ENCODE assay signal across 8 cellular contexts in the genomic region with DNA sequence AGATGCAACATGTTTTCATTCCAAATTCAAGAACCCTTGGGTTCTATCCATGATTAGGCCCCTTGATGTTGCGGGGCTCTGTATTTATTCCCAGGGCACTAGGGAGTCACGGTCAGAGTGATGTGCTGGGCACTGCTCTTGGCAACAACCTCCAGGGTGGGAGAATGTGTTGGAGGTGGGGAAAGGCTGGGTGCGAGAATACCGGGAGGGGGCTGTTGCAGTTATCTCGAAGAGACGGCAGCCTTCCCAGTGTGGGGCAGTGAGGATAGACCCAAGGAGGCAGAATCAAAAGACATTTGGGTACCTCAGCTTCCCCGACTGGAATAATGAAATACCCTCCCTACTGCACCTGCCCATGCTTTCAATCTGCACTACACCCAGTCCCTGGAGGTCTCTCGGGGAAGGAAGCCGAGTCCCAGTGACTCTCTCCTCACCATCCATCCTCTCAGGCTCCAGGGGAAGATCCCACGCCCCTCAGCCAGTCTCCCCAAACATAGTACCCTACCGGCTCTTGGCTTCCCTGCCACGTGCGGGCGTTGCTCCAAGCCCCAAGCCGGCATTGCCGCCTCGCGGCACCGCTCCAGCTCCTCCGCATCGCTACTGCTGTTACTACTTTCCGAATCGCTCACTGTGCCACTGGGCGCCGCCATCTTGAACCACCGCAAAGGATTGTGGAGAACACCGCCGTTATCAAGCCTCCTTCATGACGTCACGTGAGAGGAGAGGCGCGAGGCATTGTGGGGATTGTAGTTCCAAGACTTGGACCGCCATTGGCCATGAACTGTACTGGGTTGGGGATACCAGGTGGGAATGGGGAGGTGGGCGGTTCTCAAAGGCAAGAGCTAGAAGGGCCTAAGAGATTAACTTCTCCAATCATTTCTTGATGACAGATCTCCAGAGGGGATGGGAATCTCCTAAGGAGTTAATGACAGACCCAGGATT. TPM values are rescaled to one million over a fixed set of nuclear protein-coding genes. Genes with fewer than 3 reads are reported as not detected.
DNase-seq lines count a peak whose midpoint lies in the region; ATAC-seq, FAIRE-seq and TF ChIP-seq lines count a peak whose summit lies in the region.

Gene C12orf43 (minus strand): TSS at position 663 of the 942 bp plus-strand sequence. CDS start 13 bp downstream, at position 650.

- no peaks in the 10 kb centered on the region for H3K36me3 ChIP-seq in cardiac muscle cell
- H3K36me3 ChIP-seq in trophoblast cell (ENCODE audit: control insufficient read depth in 1 of 2, insufficient read depth in 2 of 2, low read length in 2 of 2), result peaks cover 3 to 12% of the 10 kb centered on the region in 2 experiments
- H3K36me3 ChIP-seq in tibial nerve, result peaks cover 0 to 21% (median 0%) of the 10 kb centered on the region in 3 donors

- peak within 1 kb of the TSS; percentile 91 for H4K8ac ChIP-seq in trophoblast cell (ENCODE audit: low read depth, low read length)

- H3K27ac ChIP-seq in cardiac muscle cell (peak within 1 kb of the TSS; percentile 84), trophoblast cell (ENCODE audit: low read depth, low read length) (no peak within 1 kb of the TSS), tibial nerve (peak within 1 kb of the TSS; percentile 70 to 88 (median 78))

- H3K4ac ChIP-seq in trophoblast cell (ENCODE audit: low read depth, low read length), result peak within 1 kb of the TSS; percentile 52

- peaks cover 5% of the 10 kb centered on the region for H3K4me1 ChIP-seq in cardiac muscle cell (ENCODE audit: low read depth)
- H3K4me1 ChIP-seq in trophoblast cell (ENCODE audit: control insufficient read depth in 1 of 2, insufficient read depth in 2 of 2, low read length in 2 of 2), result no peaks in the 10 kb centered on the region
- H3K4me1 ChIP-seq in tibial nerve, result peaks cover 0 to 15% (median 5%) of the 10 kb centered on the region in 4 donors

- H3K9me3 Mint-ChIP-seq in activated naive CD8-positive, alpha-beta T cell treated with anti-CD3 and anti-CD28 coated beads, Interleukin-2, amount 10 ng/mL, durations not matched to agents 7 days and 5 days, result no peaks in the 10 kb centered on the region

- peak; percentile 66 to 91 for TF ChIP-seq EP300 in tibial nerve (IDR thresholded peaks at IDR 0.05)

- peak within 1 kb of the TSS; percentile 62 for H2AFZ ChIP-seq in trophoblast cell (ENCODE audit: insufficient read depth, low read length, poor library complexity)

- peaks cover 11% of the 10 kb centered on the region for H3K4me1 Mint-ChIP-seq in activated naive CD8-positive, alpha-beta T cell treated with anti-CD3 and anti-CD28 coated beads, Interleukin-2, amount 10 ng/mL, durations not matched to agents 7 days and 5 days

- H2BK12ac ChIP-seq in trophoblast cell (ENCODE audit: low read length), result no peak within 1 kb of the TSS

- H3K9ac ChIP-seq in trophoblast cell (ENCODE audit: low read length), result peak within 1 kb of the TSS; percentile 93

- peaks cover 2% of the 10 kb centered on the region for H3K79me1 ChIP-seq in trophoblast cell (ENCODE audit: low read length)

- no CpG with 5 or more reads among the region's 34 CpGs for WGBS in trophoblast cell (ENCODE audit: extremely low coverage, insufficient coverage, insufficient read length)
- WGBS in tibial nerve, 2 donors, result 1% methylated on average over 28 to 34 of the region's 34 CpGs

- H3K27me3 ChIP-seq in cardiac muscle cell (no peaks in the 10 kb centered on the region), trophoblast cell (ENCODE audit: insufficient read depth, low read length) (no peaks in the 10 kb centered on the region), tibial nerve (no peaks in the 10 kb centered on the region)

- no peak within 1 kb of the TSS for H2BK120ac ChIP-seq in trophoblast cell (ENCODE audit: insufficient read depth, low read length, poor library complexity)

- H3K23ac ChIP-seq in trophoblast cell (ENCODE audit: low read length), result no peak within 1 kb of the TSS

- no peak within 1 kb of the TSS for H2AK5ac ChIP-seq in trophoblast cell (ENCODE audit: low read length)

- peak within 1 kb of the TSS; percentile 100 for H3K4me3 Mint-ChIP-seq in activated naive CD8-positive, alpha-beta T cell treated with anti-CD3 and anti-CD28 coated beads, Interleukin-2, amount 10 ng/mL, durations not matched to agents 7 days and 5 days

- H3K4me3 ChIP-seq in cardiac muscle cell, result peak within 1 kb of the TSS; percentile 62
- H3K4me3 ChIP-seq in trophoblast cell (ENCODE audit: low read depth, low read length), result peak within 1 kb of the TSS; percentile 96
- peak within 1 kb of the TSS; percentile 70 to 96 (median 86) for H3K4me3 ChIP-seq in tibial nerve

- no peak within 1 kb of the TSS for H2BK5ac ChIP-seq in trophoblast cell (ENCODE audit: low read depth, low read length, poor library complexity)

- POLR2A ChIA-PET in activated naive CD8-positive, alpha-beta T cell treated with anti-CD3 and anti-CD28 coated beads, Interleukin-2, amount 10 ng/mL, durations not matched to agents 7 days and 5 days (lab: Charles Lee), result no interaction called here

- H4K91ac ChIP-seq in trophoblast cell (ENCODE audit: low read depth, low read length), result peak within 1 kb of the TSS; percentile 49

- peaks cover 5% of the 10 kb centered on the region for H3K79me2 ChIP-seq in trophoblast cell (ENCODE audit: control insufficient read depth, insufficient read depth, low read length, poor library complexity)

- peak within 1 kb of the TSS; percentile 96 for H3K27ac Mint-ChIP-seq in activated naive CD8-positive, alpha-beta T cell treated with anti-CD3 and anti-CD28 coated beads, Interleukin-2, amount 10 ng/mL, durations not matched to agents 7 days and 5 days

- TF ChIP-seq CTCF in cardiac muscle cell (IDR thresholded peaks at IDR 0.05; ENCODE audit: low read depth, low read length) (no peak), tibial nerve (IDR thresholded peaks at IDR 0.05) (no peak)

- peak within 1 kb of the TSS; percentile 23 for H3K14ac ChIP-seq in trophoblast cell (ENCODE audit: low read length)

- no peak within 1 kb of the TSS for H3K18ac ChIP-seq in trophoblast cell (ENCODE audit: low read length)

- H3K27me3 Mint-ChIP-seq in activated naive CD8-positive, alpha-beta T cell treated with anti-CD3 and anti-CD28 coated beads, Interleukin-2, amount 10 ng/mL, durations not matched to agents 7 days and 5 days, result no peaks in the 10 kb centered on the region

- peak; percentile 99 for FAIRE-seq in GM12891 (lab: Jason Lieb, UNC)

- peak; percentile 84 for TF ChIP-seq POLR2A in GM12891 (IDR thresholded peaks at IDR 0.05; ENCODE audit: low read depth, low read length)
- TF ChIP-seq POLR2A in tibial nerve (IDR thresholded peaks at IDR 0.05), result peak in 1 of 2 donors; percentile 39

- peak; percentile 97 for ATAC-seq in HG02798 (IDR thresholded peaks at IDR 0.05; ENCODE audit: poor library complexity, unreplicated experiment)
- peak; percentile 94 for ATAC-seq in activated naive CD8-positive, alpha-beta T cell treated with anti-CD3 and anti-CD28 coated beads, Interleukin-2, amount 10 ng/mL, durations not matched to agents 7 days and 5 days (ENCODE audit: low read depth)

- H3K4me2 ChIP-seq in trophoblast cell (ENCODE audit: low read length), result peak within 1 kb of the TSS; percentile 82

- DNase-seq in GM12891 (ENCODE audit: insufficient read length, low spot score) (peak; percentile 73), NCI-H1417 treated with DMSO at 0.1 percent for 48 hours (lab: John Stamatoyannopoulos, UW) (peak; percentile 56), SW 1271 (lab: John Stamatoyannopoulos, UW) (peak; percentile 85 to 92), cardiac muscle cell (ENCODE audit: low read depth in 1 of 2, low spot score in 1 of 2) (peak; percentile 92 to 97), trophoblast cell (peak; percentile 88 to 95), tibial nerve (ENCODE audit: low spot score in 2 of 2) (peak; percentile 85 to 96)
- peak; percentile 86 for DNase-seq in activated naive CD8-positive, alpha-beta T cell treated with anti-CD3 and anti-CD28 coated beads, Interleukin-2, amount 10 ng/mL, durations not matched to agents 7 days and 5 days

- no peaks in the 10 kb centered on the region for H3K9me3 ChIP-seq in cardiac muscle cell (ENCODE audit: low read depth)
- H3K9me3 ChIP-seq in trophoblast cell (ENCODE audit: insufficient read depth, low read depth, low read length), result no peaks in the 10 kb centered on the region
- H3K9me3 ChIP-seq in tibial nerve, result no peaks in the 10 kb centered on the region

- no peak within 1 kb of the TSS for H4K12ac ChIP-seq in trophoblast cell (ENCODE audit: low read depth, low read length)

- H3K36me3 Mint-ChIP-seq in activated naive CD8-positive, alpha-beta T cell treated with anti-CD3 and anti-CD28 coated beads, Interleukin-2, amount 10 ng/mL, durations not matched to agents 7 days and 5 days, result peaks cover 24% of the 10 kb centered on the region

TF ChIP-seq in GM12891, 5 proteins besides CTCF, POLR2A, EP300 and RAD21:
- TF ChIP-seq POLR2AphosphoS5 (IDR thresholded peaks at IDR 0.05; ENCODE audit: low read depth, low read length) (peak; percentile 48; the same call in 1 of the 2 replicates), SPI1 (IDR thresholded peaks at IDR 0.05; ENCODE audit: low read depth, low read length) (no peak), PAX5 (IDR thresholded peaks at IDR 0.05; ENCODE audit: insufficient read depth, low read length, severe bottlenecking) (no peak), TAF1 (IDR thresholded peaks at IDR 0.05; ENCODE audit: low read depth, low read length) (peak; percentile 86), POU2F2 (IDR thresholded peaks at IDR 0.05; ENCODE audit: low read depth, low read length) (no peak; the same call in 1 of the 2 replicates)
TF ChIP-seq in GM12891: peak in this region for 2.

RNA-seq across cellular contexts. Expression of gene C12orf43, which starts in this region (rescaled TPM):
- polyA plus RNA-seq in GM12891 (2012; ENCODE audit: low read depth, missing spikeins), result 12.8 TPM
- total RNA-seq in activated naive CD8-positive, alpha-beta T cell treated with anti-CD3 and anti-CD28 coated beads, Interleukin-2, amount 10 ng/mL, durations not matched to agents 7 days and 5 days, result 10 to 100 TPM; 15.7 to 16.1 TPM
- total RNA-seq in cardiac muscle cell, result 15.6 and 20.5 TPM in 2 replicates
- 17.9 and 24.4 TPM in 2 replicates for polyA plus RNA-seq in cardiac muscle cell
- polyA plus RNA-seq in trophoblast cell (2013), result 11.0 and 11.2 TPM in 2 replicates
- total RNA-seq in tibial nerve, result 10 to 100 TPM; 15.0 to 29.7 (median 20.6) TPM
